In genomic region chr5:10923310-10923709, GRCh38 we compare ENCODE assay signal across 10 cellular contexts.
"Had no signal": no experiment of that assay in that cellular context is flagged by ENCODE, and none has a peak within 500 bp of the region (broad histone marks: within the 10 kb centered on the region; RNA-seq: fewer than 3 reads in every experiment).

No MANE protein-coding gene starts in this region.

- ATAC-seq: GM23338, HCT116 had no signal

- H3K9ac ChIP-seq: GM23248 had no signal

- H3K4me1 ChIP-seq: HAP-1 had no signal

- H3K4me3 ChIP-seq: GM23248, GM23338, HAP-1 had no signal

- H3K27ac ChIP-seq: GM23248 had no signal

- H3K4me3 Mint-ChIP-seq: GM23338, H9, HFFc6 had no signal

- H3K4me2 ChIP-seq: GM23338 had no signal

- H3K36me3 ChIP-seq: HAP-1 had no signal

- H2AFZ ChIP-seq: GM23248, GM23338 had no signal

- H3K27ac Mint-ChIP-seq: GM23338, H9, HFFc6 had no signal

- FAIRE-seq: H54 had no signal

- H3K9me3 ChIP-seq: HAP-1 had no signal

- DNase-seq: GM23248, GOT3, H7, H9, HCEC 1CT, HFFc6 had no signal
